In genomic region chr3:190320594-190321362, GRCh38 we compare ENCODE assay signal across 15 cellular contexts. TPM values are rescaled to one million over a fixed set of nuclear protein-coding genes. Genes with fewer than 3 reads are reported as not detected.
DNase-seq lines count a peak whose midpoint lies in the region; ATAC-seq and TF ChIP-seq lines count a peak whose summit lies in the region.
"Had no signal": no experiment of that assay in that cellular context is flagged by ENCODE, and none has a peak within 500 bp of the region (broad histone marks: within the 10 kb centered on the region; RNA-seq: fewer than 3 reads in every experiment).

No MANE protein-coding gene starts in this region.

- H3K9me3 ChIP-seq in mammary epithelial cell (replicated peaks; ENCODE audit: insufficient read depth, low read length) (no peaks in the 10 kb centered on the region), right lobe of liver (no peaks in the 10 kb centered on the region), upper lobe of right lung (no peaks in the 10 kb centered on the region)
- H3K9me3 ChIP-seq: heart right ventricle, transverse colon had no signal

- H3K36me3 Mint-ChIP-seq in activated T-cell treated with anti-CD3 and anti-CD28 coated beads, Interleukin-2, amount 50 U/mL, for 4 hours (ENCODE audit: insufficient read depth), result no peaks in the 10 kb centered on the region

- H2AFZ ChIP-seq in mammary epithelial cell (ENCODE audit: low read depth, low read length), result no peak overlapping the region

- peaks cover 27% of the 10 kb centered on the region for H3K4me1 ChIP-seq in mammary epithelial cell (ENCODE audit: insufficient read depth, low read length)
- peaks cover 0 to 20% (median 0%) of the 10 kb centered on the region in 4 donors for H3K4me1 ChIP-seq in right lobe of liver
- H3K4me1 ChIP-seq in upper lobe of right lung, result peaks cover 15% of the 10 kb centered on the region

- no peaks in the 10 kb centered on the region for H4K20me1 ChIP-seq in mammary epithelial cell (ENCODE audit: insufficient read depth, low read length)

- H3K27ac ChIP-seq in mammary epithelial cell (ENCODE audit: insufficient read depth, low read depth, low read length), result peak overlapping the region; percentile 44
- H3K27ac ChIP-seq in right lobe of liver, result peak overlapping the region; percentile 93 to 98 (median 96)
- no peak overlapping the region for H3K27ac ChIP-seq in upper lobe of right lung
- H3K27ac ChIP-seq: heart right ventricle had no signal

- H3K4me2 ChIP-seq in mammary epithelial cell (ENCODE audit: insufficient read depth, low read depth, low read length), result peak overlapping the region; percentile 31

- CTCF ChIA-PET in mammary epithelial cell (lab: Charles Lee; ENCODE audit: low non-redundant PET), result no interaction called here

- no peak for ATAC-seq in activated T-cell treated with anti-CD3 and anti-CD28 coated beads, Interleukin-2, amount 50 U/mL, for 4 hours
- ATAC-seq in right lobe of liver (peak in 2 of 4 donors; percentile 2), upper lobe of right lung (no peak)
- ATAC-seq: left ventricle myocardium superior had no signal

- H3K27me3 Mint-ChIP-seq in activated T-cell treated with anti-CD3 and anti-CD28 coated beads, Interleukin-2, amount 50 U/mL, for 4 hours (ENCODE audit: low read depth), result peaks cover 26% of the 10 kb centered on the region

- intact Hi-C loops in mammary epithelial cell (cut with micrococcal nuclease), result loop anchor here (5.0 to 10.0 kb wide), 2 partner anchors 196 to 303 kb away; partner anchors contain the start of gene P3H2
- intact Hi-C loops in right lobe of liver (cut with DNase I), result no loop called here
- intact Hi-C loops in upper lobe of right lung (cut with DNase I), result no loop called here

- 91% methylated on average over 7 of the region's 7 CpGs for WGBS in mammary epithelial cell (ENCODE audit: low coverage, missing lambda C conversion rate)
- 27% methylated on average over 7 of the region's 7 CpGs for WGBS in right lobe of liver (ENCODE audit: insufficient coverage, low coverage, low lambda C conversion rate, missing lambda C conversion rate)

- in situ Hi-C loops in mammary epithelial cell (cut with MboI; ENCODE audit: low sequenced_read_pairs in 2 of 2), result loop anchor here in 1 of 2 donors (5.0 to 10.0 kb wide), 3 partner anchors 62 to 356 kb away; no protein-coding TSS in a partner anchor

- H3K27me3 ChIP-seq in mammary epithelial cell (ENCODE audit: insufficient read depth, low read length) (no peaks in the 10 kb centered on the region), right lobe of liver (no peaks in the 10 kb centered on the region), upper lobe of right lung (peaks cover 4% of the 10 kb centered on the region)

- H3K36me3 ChIP-seq in mammary epithelial cell (ENCODE audit: insufficient read depth, low read length) (no peaks in the 10 kb centered on the region), right lobe of liver (no peaks in the 10 kb centered on the region), upper lobe of right lung (no peaks in the 10 kb centered on the region)
- H3K36me3 ChIP-seq: heart right ventricle, transverse colon had no signal

- TF ChIP-seq POLR2A in right lobe of liver (IDR thresholded peaks at IDR 0.05), result peak; percentile 39

- H3K4me3 Mint-ChIP-seq in activated T-cell treated with anti-CD3 and anti-CD28 coated beads, Interleukin-2, amount 50 U/mL, for 4 hours, result peak overlapping the region; percentile 72

- peaks cover 37% of the 10 kb centered on the region for H3K4me1 Mint-ChIP-seq in activated T-cell treated with anti-CD3 and anti-CD28 coated beads, Interleukin-2, amount 50 U/mL, for 4 hours (ENCODE audit: low read depth)

- H3K4me3 ChIP-seq in mammary epithelial cell (replicated peaks in 1 of 3; ENCODE audit: insufficient read depth in 1 of 3, low read depth in 2 of 3, low read length in 3 of 3) (peak overlapping the region in 2 of 3 experiments; percentile 2 to 72), right lobe of liver (peak overlapping the region; percentile 73 to 83 (median 82)), upper lobe of right lung (peak overlapping the region; percentile 65)

- H3K9me3 Mint-ChIP-seq in activated T-cell treated with anti-CD3 and anti-CD28 coated beads, Interleukin-2, amount 50 U/mL, for 4 hours, result no peaks in the 10 kb centered on the region

- TF ChIP-seq CTCF in mammary epithelial cell (conservative IDR thresholded peaks at IDR 0.05 in 1 of 2, IDR thresholded peaks at IDR 0.05 in 1 of 2; ENCODE audit: extremely low read depth in 1 of 2, insufficient read depth in 1 of 2, low read depth in 1 of 2, low read length in 2 of 2), result no peak
- no peak for TF ChIP-seq CTCF in right lobe of liver (IDR thresholded peaks at IDR 0.05)
- no peak for TF ChIP-seq CTCF in upper lobe of right lung (IDR thresholded peaks at IDR 0.05)

- no peak overlapping the region for H3K9ac ChIP-seq in mammary epithelial cell (ENCODE audit: insufficient read depth, low read length)

- H3K79me2 ChIP-seq in mammary epithelial cell (ENCODE audit: insufficient read depth, low read length), result no peaks in the 10 kb centered on the region

- DNase-seq in activated T-cell treated with anti-CD3 and anti-CD28 coated beads, Interleukin-2, amount 50 U/mL, for 4 hours, result no peak
- DNase-seq in activated T-cell treated with anti-CD3 and anti-CD28 coated beads, Interleukin-2, amount 50 U/mL, for 1 hour, result no peak
- no peak for DNase-seq in mammary epithelial cell
- DNase-seq in right lobe of liver, result no peak
- DNase-seq in upper lobe of right lung, result no peak
- DNase-seq in DMS79 treated with DMSO at 0.1 percent for 48 hours (lab: John Stamatoyannopoulos, UW), result no peak
- no peak for DNase-seq in NCI-H146 (lab: John Stamatoyannopoulos, UW)
- DNase-seq in T-helper 9 cell, result no peak
- DNase-seq: activated CD4-positive, CD25-positive, alpha-beta regulatory T cell; aorta; DMS153; heart right ventricle; left ventricle myocardium superior; NCI-H2081; transverse colon had no signal

- BruUV-seq in mammary epithelial cell (replicated peaks; lab: Mats Ljungman, UMichigan), result no TSS peak

- dilution Hi-C loops in mammary epithelial cell (cut with HindIII; ENCODE audit: low sequenced_read_pairs), result no loop called here

RNA-seq across cellular contexts. Expression of gene CLDN1, which starts 1.5 kb away (rescaled TPM):
- total RNA-seq in activated T-cell treated with anti-CD3 and anti-CD28 coated beads, Interleukin-2, amount 50 U/mL, for 4 hours, result 1 to 10 TPM in 1 of 3 donors, under 1 TPM in 2; 0.43 to 2.1 (median 0.66) TPM
- total RNA-seq in mammary epithelial cell (10 to 100 TPM; 12.3 to 78.7 TPM), right lobe of liver (100 to 1,000 TPM in 5 of 6 experiments, 10 to 100 TPM in 1; 79.9 to 241 (median 135) TPM), upper lobe of right lung (14.6 TPM)
- 8.6 TPM for polyA plus RNA-seq in mammary epithelial cell
- 33.0 TPM for polyA minus RNA-seq in mammary epithelial cell
